Comparison of ENCODE assay signal across 8 cellular contexts in the genomic region with DNA sequence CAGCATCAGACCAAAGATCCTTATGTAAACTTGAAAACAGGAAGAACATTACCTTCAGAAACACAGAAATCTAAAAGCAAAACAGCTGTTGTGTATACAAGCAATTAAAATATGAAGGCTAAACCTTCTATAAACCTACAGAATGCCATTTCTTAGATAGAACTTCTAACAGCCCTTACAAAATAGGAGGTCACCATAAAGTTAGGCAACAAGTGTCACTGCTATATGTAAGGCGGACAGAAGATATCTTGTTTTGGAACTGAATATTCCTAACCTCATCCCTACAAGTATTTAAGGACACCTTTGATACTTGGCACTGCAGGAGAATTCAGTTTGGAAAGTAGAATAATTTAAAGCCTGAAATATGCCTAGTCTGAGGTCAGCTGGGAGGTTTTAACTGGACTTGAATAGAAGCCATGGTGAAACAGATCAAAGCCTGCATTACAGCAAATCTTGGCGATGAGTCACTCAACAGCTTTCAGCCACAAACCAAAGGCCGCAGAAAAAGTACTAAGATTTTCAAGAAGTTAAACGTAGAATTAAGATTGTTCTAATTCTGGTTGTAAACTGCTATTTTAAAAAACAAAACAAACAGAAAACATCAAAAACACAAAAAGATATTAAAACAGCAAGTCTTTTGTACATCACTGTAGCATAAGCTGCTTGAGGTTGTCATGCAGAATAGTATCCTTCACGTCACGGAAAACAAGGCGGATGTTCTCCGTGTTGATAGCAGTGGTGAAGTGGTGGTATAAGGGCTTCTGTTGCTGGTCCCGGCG. TPM values are rescaled to one million over a fixed set of nuclear protein-coding genes. Genes with fewer than 3 reads are reported as not detected.
DNase-seq lines count a peak whose midpoint lies in the region; ATAC-seq and TF ChIP-seq lines count a peak whose summit lies in the region.

No MANE protein-coding gene starts in this region.

- no peaks in the 10 kb centered on the region for H3K9me3 Mint-ChIP-seq in activated T-cell treated with anti-CD3 and anti-CD28 coated beads, Interleukin-2, amount 50 U/mL, for 4 hours

- no peaks in the 10 kb centered on the region for H3K27me3 Mint-ChIP-seq in activated T-cell treated with anti-CD3 and anti-CD28 coated beads, Interleukin-2, amount 50 U/mL, for 4 hours (ENCODE audit: low read depth)

- H3K36me3 ChIP-seq in HEK293 (ENCODE audit: control insufficient read depth in 2 of 2, insufficient read depth in 1 of 2, low read length in 2 of 2) = peaks cover 0 to 36% of the 10 kb centered on the region in 2 experiments; a peak in 2 of 3 replicates

- ATAC-seq in activated T-cell treated with anti-CD3 and anti-CD28 coated beads, Interleukin-2, amount 50 U/mL, for 4 hours = peak; percentile 73 to 80
- no peak for ATAC-seq in GM19463 (IDR thresholded peaks at IDR 0.05; ENCODE audit: unreplicated experiment)
- no peak for ATAC-seq in HG03342 (IDR thresholded peaks at IDR 0.05; ENCODE audit: unreplicated experiment)
- no peak for ATAC-seq in GM18873 (IDR thresholded peaks at IDR 0.05; ENCODE audit: low FRiP score, unreplicated experiment)

- H3K36me3 Mint-ChIP-seq in activated T-cell treated with anti-CD3 and anti-CD28 coated beads, Interleukin-2, amount 50 U/mL, for 4 hours (ENCODE audit: insufficient read depth) = peaks cover 37% of the 10 kb centered on the region

- H3K4me1 Mint-ChIP-seq in activated T-cell treated with anti-CD3 and anti-CD28 coated beads, Interleukin-2, amount 50 U/mL, for 4 hours (ENCODE audit: low read depth) = peaks cover 65% of the 10 kb centered on the region

- no peak overlapping the region for H3K27ac ChIP-seq in HEK293 (ENCODE audit: extremely low read depth, low read depth, low read length)

- peak; percentile 74 for DNase-seq in AG09309 (ENCODE audit: low read depth)
- DNase-seq in activated T-cell treated with anti-CD3 and anti-CD28 coated beads, Interleukin-2, amount 50 U/mL, for 4 hours = no peak
- peak; percentile 35 for DNase-seq in kidney glomerular epithelial cell (lab: John Stamatoyannopoulos, UW)
- DNase-seq in iPS-NIHi11 (ENCODE audit: low spot score) = no peak

- TF ChIP-seq CTCF in AG09309 (IDR thresholded peaks at IDR 0.05; ENCODE audit: control insufficient read depth, insufficient read depth, low read depth, low read length, missing control alignments) (no peak), HEK293 (tag by site-specific recombination; IDR thresholded peaks at IDR 0.05) (no peak)

- peaks cover 19% of the 10 kb centered on the region for H3K4me1 ChIP-seq in HEK293 (ENCODE audit: control insufficient read depth, insufficient read depth, low read length)

- no peaks in the 10 kb centered on the region for H3K9me3 ChIP-seq in HEK293 (ENCODE audit: control insufficient read depth, insufficient read depth, low read depth, low read length)

- POLR2A ChIA-PET in HEK293 (lab: Yijun Ruan, JAX) = no interaction called here

- no peak overlapping the region for H3K4me3 Mint-ChIP-seq in activated T-cell treated with anti-CD3 and anti-CD28 coated beads, Interleukin-2, amount 50 U/mL, for 4 hours

- CTCF ChIA-PET in HEK293 (lab: Yijun Ruan, JAX) = interaction anchor here (1.1 kb wide), 1 partner anchor 86 kb away, joined by 3 read pairs; no protein-coding TSS in a partner anchor

- H3K4me3 ChIP-seq in AG09309 (ENCODE audit: control insufficient read depth, low read depth, low read length) = no peak overlapping the region
- no peak overlapping the region for H3K4me3 ChIP-seq in HEK293 (ENCODE audit: low read depth, low read length)

TF ChIP-seq in HEK293, 187 proteins besides CTCF, POLR2A, EP300 and RAD21:
- TF ChIP-seq, protein P1, sequence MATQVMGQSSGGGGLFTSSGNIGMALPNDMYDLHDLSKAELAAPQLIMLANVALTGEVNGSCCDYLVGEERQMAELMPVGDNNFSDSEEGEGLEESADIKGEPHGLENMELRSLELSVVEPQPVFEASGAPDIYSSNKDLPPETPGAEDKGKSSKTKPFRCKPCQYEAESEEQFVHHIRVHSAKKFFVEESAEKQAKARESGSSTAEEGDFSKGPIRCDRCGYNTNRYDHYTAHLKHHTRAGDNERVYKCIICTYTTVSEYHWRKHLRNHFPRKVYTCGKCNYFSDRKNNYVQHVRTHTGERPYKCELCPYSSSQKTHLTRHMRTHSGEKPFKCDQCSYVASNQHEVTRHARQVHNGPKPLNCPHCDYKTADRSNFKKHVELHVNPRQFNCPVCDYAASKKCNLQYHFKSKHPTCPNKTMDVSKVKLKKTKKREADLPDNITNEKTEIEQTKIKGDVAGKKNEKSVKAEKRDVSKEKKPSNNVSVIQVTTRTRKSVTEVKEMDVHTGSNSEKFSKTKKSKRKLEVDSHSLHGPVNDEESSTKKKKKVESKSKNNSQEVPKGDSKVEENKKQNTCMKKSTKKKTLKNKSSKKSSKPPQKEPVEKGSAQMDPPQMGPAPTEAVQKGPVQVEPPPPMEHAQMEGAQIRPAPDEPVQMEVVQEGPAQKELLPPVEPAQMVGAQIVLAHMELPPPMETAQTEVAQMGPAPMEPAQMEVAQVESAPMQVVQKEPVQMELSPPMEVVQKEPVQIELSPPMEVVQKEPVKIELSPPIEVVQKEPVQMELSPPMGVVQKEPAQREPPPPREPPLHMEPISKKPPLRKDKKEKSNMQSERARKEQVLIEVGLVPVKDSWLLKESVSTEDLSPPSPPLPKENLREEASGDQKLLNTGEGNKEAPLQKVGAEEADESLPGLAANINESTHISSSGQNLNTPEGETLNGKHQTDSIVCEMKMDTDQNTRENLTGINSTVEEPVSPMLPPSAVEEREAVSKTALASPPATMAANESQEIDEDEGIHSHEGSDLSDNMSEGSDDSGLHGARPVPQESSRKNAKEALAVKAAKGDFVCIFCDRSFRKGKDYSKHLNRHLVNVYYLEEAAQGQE (tag by site-specific recombination; IDR thresholded peaks at IDR 0.05) = no peak
- TF ChIP-seq SCRT1 (tag by site-specific recombination; IDR thresholded peaks at IDR 0.05; ENCODE audit: borderline replicate concordance) (peak; percentile 59; the same call in 1 of the 2 replicates), SCRT2 (tag by site-specific recombination; IDR thresholded peaks at IDR 0.05) (peak; percentile 82), ZNF302 (tag by site-specific recombination; IDR thresholded peaks at IDR 0.05; ENCODE audit: low read depth) (no peak), ZNF701 (tag by site-specific recombination; IDR thresholded peaks at IDR 0.05) (no peak), ZNF585B (tag by site-specific recombination; IDR thresholded peaks at IDR 0.05) (no peak), ZNF571 (tag by site-specific recombination; IDR thresholded peaks at IDR 0.05) (no peak), ZNF473 (tag by site-specific recombination; IDR thresholded peaks at IDR 0.05) (no peak), ZNF324 (tag by site-specific recombination; IDR thresholded peaks at IDR 0.05) (no peak), ZEB2 (tag by site-specific recombination; IDR thresholded peaks at IDR 0.05) (no peak), ZNF626 (tag by site-specific recombination; IDR thresholded peaks at IDR 0.05) (no peak), GLI2 (tag by site-specific recombination; IDR thresholded peaks at IDR 0.05; ENCODE audit: borderline replicate concordance, low read depth) (no peak), ZNF660 (tag by site-specific recombination; IDR thresholded peaks at IDR 0.05) (0 out of 2 replicates have a peak, but pooled peaks have one; percentile 10), ZNF140 (tag by site-specific recombination; IDR thresholded peaks at IDR 0.05) (no peak)
- TF ChIP-seq, protein P2, sequence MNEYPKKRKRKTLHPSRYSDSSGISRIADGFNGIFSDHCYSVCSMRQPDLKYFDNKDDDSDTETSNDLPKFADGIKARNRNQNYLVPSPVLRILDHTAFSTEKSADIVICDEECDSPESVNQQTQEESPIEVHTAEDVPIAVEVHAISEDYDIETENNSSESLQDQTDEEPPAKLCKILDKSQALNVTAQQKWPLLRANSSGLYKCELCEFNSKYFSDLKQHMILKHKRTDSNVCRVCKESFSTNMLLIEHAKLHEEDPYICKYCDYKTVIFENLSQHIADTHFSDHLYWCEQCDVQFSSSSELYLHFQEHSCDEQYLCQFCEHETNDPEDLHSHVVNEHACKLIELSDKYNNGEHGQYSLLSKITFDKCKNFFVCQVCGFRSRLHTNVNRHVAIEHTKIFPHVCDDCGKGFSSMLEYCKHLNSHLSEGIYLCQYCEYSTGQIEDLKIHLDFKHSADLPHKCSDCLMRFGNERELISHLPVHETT (tag by site-specific recombination; IDR thresholded peaks at IDR 0.05) = no peak
- TF ChIP-seq, protein P3, sequence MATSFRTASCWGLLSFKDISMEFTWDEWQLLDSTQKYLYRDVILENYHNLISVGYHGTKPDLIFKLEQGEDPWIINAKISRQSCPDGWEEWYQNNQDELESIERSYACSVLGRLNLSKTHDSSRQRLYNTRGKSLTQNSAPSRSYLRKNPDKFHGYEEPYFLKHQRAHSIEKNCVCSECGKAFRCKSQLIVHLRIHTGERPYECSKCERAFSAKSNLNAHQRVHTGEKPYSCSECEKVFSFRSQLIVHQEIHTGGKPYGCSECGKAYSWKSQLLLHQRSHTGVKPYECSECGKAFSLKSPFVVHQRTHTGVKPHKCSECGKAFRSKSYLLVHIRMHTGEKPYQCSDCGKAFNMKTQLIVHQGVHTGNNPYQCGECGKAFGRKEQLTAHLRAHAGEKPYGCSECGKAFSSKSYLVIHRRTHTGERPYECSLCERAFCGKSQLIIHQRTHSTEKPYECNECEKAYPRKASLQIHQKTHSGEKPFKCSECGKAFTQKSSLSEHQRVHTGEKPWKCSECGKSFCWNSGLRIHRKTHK (tag by site-specific recombination; IDR thresholded peaks at IDR 0.05) = no peak

RNA-seq across cellular contexts. Expression of a gene that starts 42.7 kb away (rescaled TPM):
- 10 to 100 TPM; 45.7 to 54.9 (median 47.2) TPM for total RNA-seq in activated T-cell treated with anti-CD3 and anti-CD28 coated beads, Interleukin-2, amount 50 U/mL, for 4 hours

Comparison
In these comparisons a context has a peak if more than half of its experiments do, and no peak if none do; other contexts are left out.
1. DNase-seq: peak in AG09309 (single experiment) and kidney glomerular epithelial cell (single experiment); none in activated T-cell treated with anti-CD3 and anti-CD28 coated beads, Interleukin-2, amount 50 U/mL, for 4 hours (single experiment) and iPS-NIHi11 (single experiment).
2. ATAC-seq: peak in activated T-cell treated with anti-CD3 and anti-CD28 coated beads, Interleukin-2, amount 50 U/mL, for 4 hours (2 of 2); none in GM19463 (single experiment), HG03342 (single experiment) and GM18873 (single experiment).